ENCODE assay signal across 10 cellular contexts in genomic region chr14:69263364-69263763, GRCh38. TPM values are rescaled to one million over a fixed set of nuclear protein-coding genes. Genes with fewer than 3 reads are reported as not detected.
A peak's percentile ranks its signal among the peaks of the same experiment; 100 is the strongest.
DNase-seq lines count a peak whose midpoint lies in the region; ATAC-seq and TF ChIP-seq lines count a peak whose summit lies in the region.
"Had no signal": no experiment of that assay in that cellular context is flagged by ENCODE, and none has a peak within 500 bp of the region (broad histone marks: within the 10 kb centered on the region; RNA-seq: fewer than 3 reads in every experiment).

No MANE protein-coding gene starts in this region.

- H3K9me3 Mint-ChIP-seq in chondrocyte (ENCODE audit: low read depth), result no peaks in the 10 kb centered on the region
- H3K9me3 Mint-ChIP-seq: central memory CD8-positive, alpha-beta T cell; IgD-negative memory B cell had no signal

- H3K36me3 Mint-ChIP-seq in chondrocyte (ENCODE audit: low read depth), result no peaks in the 10 kb centered on the region

- peak overlapping the region; percentile 90 for H3K27ac Mint-ChIP-seq in chondrocyte (ENCODE audit: unreplicated experiment)
- H3K27ac Mint-ChIP-seq: IgD-negative memory B cell had no signal

- H3K4me3 Mint-ChIP-seq in chondrocyte (ENCODE audit: unreplicated experiment), result no peak overlapping the region

- no peaks in the 10 kb centered on the region for H3K27me3 Mint-ChIP-seq in chondrocyte (ENCODE audit: low read depth)

- H3K4me1 Mint-ChIP-seq in chondrocyte (ENCODE audit: low read depth), result peaks cover 46% of the 10 kb centered on the region
- H3K4me1 Mint-ChIP-seq: central memory CD8-positive, alpha-beta T cell had no signal

- no peak for TF ChIP-seq CTCF in chondrocyte (IDR thresholded peaks at IDR 0.05)

- ATAC-seq in HG03280 (IDR thresholded peaks at IDR 0.05; ENCODE audit: unreplicated experiment) (no peak), HG02885 (IDR thresholded peaks at IDR 0.05; ENCODE audit: poor library complexity, unreplicated experiment) (no peak)

- DNase-seq in AG20443 (ENCODE audit: low spot score) (peak; percentile 95), NCI-H2107 (lab: John Stamatoyannopoulos, UW) (peak; percentile 81), chondrocyte (ENCODE audit: low spot score) (no peak), myocyte (ENCODE audit: low read depth) (peak; percentile 97), NCI-H510A (lab: John Stamatoyannopoulos, UW) (no peak)
- no peak for DNase-seq in activated naive CD4-positive, alpha-beta T cell treated with anti-CD3 and anti-CD28 coated beads, Interleukin-2, amount 50 U/mL, for 16 hours

RNA-seq across cellular contexts. Expression of gene GALNT16, which starts 3.4 kb away (rescaled TPM):
- total RNA-seq in chondrocyte (28.1 to 36.7 TPM (median 34.4 TPM) in 3 replicates), myocyte (2.9 and 4.5 TPM in 2 replicates)
- polyA plus RNA-seq in myocyte (2012), result 19.3 TPM
- polyA plus RNA-seq: IgD-negative memory B cell had no signal

Comparison
In these comparisons a context has a peak if more than half of its experiments do, and no peak if none do; other contexts are left out.
1. DNase-seq: peak in AG20443 (single experiment), NCI-H2107 (single experiment) and myocyte (single experiment); none in chondrocyte (single experiment), activated naive CD4-positive, alpha-beta T cell treated with anti-CD3 and anti-CD28 coated beads, Interleukin-2, amount 50 U/mL, for 16 hours (single experiment) and NCI-H510A (single experiment).